In the genomic region with DNA sequence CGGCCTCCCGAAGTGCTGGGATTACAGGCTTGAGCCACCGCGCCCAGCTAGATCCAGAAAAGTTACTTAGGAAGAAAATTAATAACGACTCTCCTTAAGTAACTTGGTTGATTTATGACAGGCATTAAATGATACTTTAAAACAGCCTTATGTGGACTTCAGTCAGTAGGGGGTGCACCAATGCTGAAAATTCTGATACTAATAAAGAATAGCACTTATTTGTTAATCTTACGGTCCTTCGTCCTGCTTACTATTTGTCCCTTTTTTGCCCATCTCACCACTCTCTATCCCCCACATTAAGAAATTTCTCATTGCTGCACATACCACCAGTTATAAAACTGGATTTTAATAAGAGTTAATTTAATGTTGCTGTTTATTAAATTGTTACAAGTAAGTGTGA, we compare ENCODE assay signal across 12 cellular contexts. TPM values are rescaled to one million over a fixed set of nuclear protein-coding genes. Genes with fewer than 3 reads are reported as not detected.
A peak's percentile ranks its signal among the peaks of the same experiment; 100 is the strongest.
DNase-seq lines count a peak whose midpoint lies in the region; ATAC-seq, FAIRE-seq and TF ChIP-seq lines count a peak whose summit lies in the region.
"Had no signal": no experiment of that assay in that cellular context is flagged by ENCODE, and none has a peak within 500 bp of the region (broad histone marks: within the 10 kb centered on the region; RNA-seq: fewer than 3 reads in every experiment).

No MANE protein-coding gene starts in this region.

- no peak for FAIRE-seq in A549 (lab: Jason Lieb, UNC)
- no peak for FAIRE-seq in GM19239 (lab: Jason Lieb, UNC)
- FAIRE-seq in GM12892 (lab: Jason Lieb, UNC): no peak
- FAIRE-seq: TTC549 had no signal

- no peaks in the 10 kb centered on the region for H3K27me3 Mint-ChIP-seq in progenitor cell of endocrine pancreas

- CTCF ChIA-PET in A549 (lab: Yijun Ruan, JAX): interaction anchor here (0.6 to 1.6 kb wide), 5 partner anchors 14 to 441 kb away, joined by 3 to 9 read pairs (median 3); no protein-coding TSS in a partner anchor

- no peak overlapping the region for H3K4me3 ChIP-seq in A549
- H3K4me3 ChIP-seq in GM12865 (ENCODE audit: low read depth, low read length): no peak overlapping the region
- H3K4me3 ChIP-seq in foreskin fibroblast (ENCODE audit: low read depth in 1 of 2, low read length in 2 of 2): no peak overlapping the region
- H3K4me3 ChIP-seq: ascending aorta had no signal

- WGBS in A549 (ENCODE audit: missing lambda C conversion rate): 54% methylated on average over 7 of the region's 7 CpGs

- H3K4me1 Mint-ChIP-seq in progenitor cell of endocrine pancreas (ENCODE audit: low read depth): peaks cover 11% of the 10 kb centered on the region

- no peak overlapping the region for H3K27ac ChIP-seq in A549
- H3K27ac ChIP-seq: ascending aorta had no signal

- H3K4me2 ChIP-seq in A549: no peak overlapping the region

- in situ Hi-C loops in SK-MEL-5 (cut with HindIII; ENCODE audit: low pct_unique_long_range_greater_than_20kb, low sequenced_read_pairs): no loop called here

- TF ChIP-seq EP300 in A549 (IDR thresholded peaks at IDR 0.05): no peak

- ATAC-seq in A549: peak in 1 of 2 experiments; percentile 43; a peak in 1 of 6 replicates
- ATAC-seq in GM21447 (IDR thresholded peaks at IDR 0.05; ENCODE audit: unreplicated experiment): no peak

- POLR2A ChIA-PET in A549 (lab: Yijun Ruan, JAX): no interaction called here

- DNase-seq in A549 (ENCODE audit: low read depth in 1 of 2, low spot score in 1 of 2) (peak in 1 of 2 experiments; percentile 30), GM12865 (ENCODE audit: low read depth) (peak; percentile 28), SK-MEL-5 (ENCODE audit: low read depth, low spot score) (peak; percentile 47), foreskin fibroblast (peak in 1 of 2 donors; percentile 56), GM19239 (ENCODE audit: insufficient read length, low spot score) (no peak), GM12892 (ENCODE audit: insufficient read length) (no peak), progenitor cell of endocrine pancreas (ENCODE audit: low spot score, unreplicated experiment) (no peak)

- no peaks in the 10 kb centered on the region for H3K9me3 Mint-ChIP-seq in progenitor cell of endocrine pancreas (ENCODE audit: low read depth)

- TF ChIP-seq POLR2A in A549 (IDR thresholded peaks at IDR 0.05; ENCODE audit: low read length): no peak
- TF ChIP-seq POLR2A in GM12892 (IDR thresholded peaks at IDR 0.05; ENCODE audit: low read depth, low read length): no peak

- no peaks in the 10 kb centered on the region for H3K4me1 ChIP-seq in A549
- H3K4me1 ChIP-seq: ascending aorta had no signal

- peak; percentile 51 to 52; a peak in 3 of 5 replicates for TF ChIP-seq RAD21 in A549 (conservative IDR thresholded peaks at IDR 0.05 in 1 of 2, IDR thresholded peaks at IDR 0.05 in 1 of 2)

- no peak overlapping the region for H3K27ac Mint-ChIP-seq in progenitor cell of endocrine pancreas

- H3K36me3 Mint-ChIP-seq in progenitor cell of endocrine pancreas (ENCODE audit: insufficient read depth): no peaks in the 10 kb centered on the region

- no peak overlapping the region for H3K4me3 Mint-ChIP-seq in progenitor cell of endocrine pancreas (ENCODE audit: low read depth)

- TF ChIP-seq CTCF in A549 (IDR thresholded peaks at IDR 0.05) (peak; percentile 49; the same call in 2 of the 3 replicates), GM12865 (IDR thresholded peaks at IDR 0.05; ENCODE audit: insufficient read depth, low read depth, low read length, missing control alignments) (peak; percentile 32), foreskin fibroblast (IDR thresholded peaks at IDR 0.05; ENCODE audit: low read depth, low read length) (peak; percentile 34), progenitor cell of endocrine pancreas (IDR thresholded peaks at IDR 0.05; ENCODE audit: unreplicated experiment) (no peak)

- H3K9me3 ChIP-seq in A549: no peaks in the 10 kb centered on the region
- H3K9me3 ChIP-seq: ascending aorta had no signal

TF ChIP-seq in A549, 52 proteins besides CTCF, POLR2A, EP300 and RAD21:
- no peak for TF ChIP-seq TP53 (CRISPR knock-in tag; IDR thresholded peaks at IDR 0.05)
- no peak for TF ChIP-seq JUN (IDR thresholded peaks at IDR 0.05)
- peak; percentile 53 for TF ChIP-seq SMC3 (IDR thresholded peaks at IDR 0.05)
- no peak for TF ChIP-seq JUNB (IDR thresholded peaks at IDR 0.05)
- TF ChIP-seq, protein P1, sequence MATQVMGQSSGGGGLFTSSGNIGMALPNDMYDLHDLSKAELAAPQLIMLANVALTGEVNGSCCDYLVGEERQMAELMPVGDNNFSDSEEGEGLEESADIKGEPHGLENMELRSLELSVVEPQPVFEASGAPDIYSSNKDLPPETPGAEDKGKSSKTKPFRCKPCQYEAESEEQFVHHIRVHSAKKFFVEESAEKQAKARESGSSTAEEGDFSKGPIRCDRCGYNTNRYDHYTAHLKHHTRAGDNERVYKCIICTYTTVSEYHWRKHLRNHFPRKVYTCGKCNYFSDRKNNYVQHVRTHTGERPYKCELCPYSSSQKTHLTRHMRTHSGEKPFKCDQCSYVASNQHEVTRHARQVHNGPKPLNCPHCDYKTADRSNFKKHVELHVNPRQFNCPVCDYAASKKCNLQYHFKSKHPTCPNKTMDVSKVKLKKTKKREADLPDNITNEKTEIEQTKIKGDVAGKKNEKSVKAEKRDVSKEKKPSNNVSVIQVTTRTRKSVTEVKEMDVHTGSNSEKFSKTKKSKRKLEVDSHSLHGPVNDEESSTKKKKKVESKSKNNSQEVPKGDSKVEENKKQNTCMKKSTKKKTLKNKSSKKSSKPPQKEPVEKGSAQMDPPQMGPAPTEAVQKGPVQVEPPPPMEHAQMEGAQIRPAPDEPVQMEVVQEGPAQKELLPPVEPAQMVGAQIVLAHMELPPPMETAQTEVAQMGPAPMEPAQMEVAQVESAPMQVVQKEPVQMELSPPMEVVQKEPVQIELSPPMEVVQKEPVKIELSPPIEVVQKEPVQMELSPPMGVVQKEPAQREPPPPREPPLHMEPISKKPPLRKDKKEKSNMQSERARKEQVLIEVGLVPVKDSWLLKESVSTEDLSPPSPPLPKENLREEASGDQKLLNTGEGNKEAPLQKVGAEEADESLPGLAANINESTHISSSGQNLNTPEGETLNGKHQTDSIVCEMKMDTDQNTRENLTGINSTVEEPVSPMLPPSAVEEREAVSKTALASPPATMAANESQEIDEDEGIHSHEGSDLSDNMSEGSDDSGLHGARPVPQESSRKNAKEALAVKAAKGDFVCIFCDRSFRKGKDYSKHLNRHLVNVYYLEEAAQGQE (IDR thresholded peaks at IDR 0.05): no peak
- no peak for TF ChIP-seq MAFK (IDR thresholded peaks at IDR 0.05; ENCODE audit: partially characterized antibody)
- TF ChIP-seq MYC (IDR thresholded peaks at IDR 0.05; ENCODE audit: borderline replicate concordance, low read length): no peak
- no peak for TF ChIP-seq EHF (CRISPR knock-in tag; IDR thresholded peaks at IDR 0.05)

RNA-seq across cellular contexts. Expression of a gene that starts 12.7 kb away (rescaled TPM):
- polyA plus RNA-seq in A549 (2011; rRNA removed) (119 and 143 TPM in 2 replicates), A549 (2017; fragmentation: RNase III; extraction: RNeasy Plus Mini Kit Qiagen cat#74134 plus additional on column Dnase treatment) (84.1 to 88.8 TPM (median 85.6 TPM) in 3 replicates)
- polyA plus RNA-seq in A549 (2012; cell fraction: cytosol; rRNA removed): 33.5 and 34.3 TPM in 2 replicates
- 7.6 and 11.3 TPM in 2 replicates for polyA plus RNA-seq in A549 (2012; cell fraction: nucleus; rRNA removed)
- polyA minus RNA-seq in A549 (2011; rRNA and poly(A)+ RNA removed): 80.2 and 123 TPM in 2 replicates
- total RNA-seq in SK-MEL-5 (2014; rRNA removed; shearing (Covaris generic)): 105 and 108 TPM in 2 replicates
- 50.4 and 59.2 TPM in 2 replicates for polyA plus RNA-seq in SK-MEL-5 (2015; cell fraction: cytosol; rRNA removed)
- polyA plus RNA-seq in SK-MEL-5 (2015; cell fraction: nucleus; rRNA removed): 38.9 and 41.1 TPM in 2 replicates
- 83.4 TPM for polyA plus RNA-seq in GM12892 (2012; ENCODE audit: missing spikeins)
- 50.1 and 52.8 TPM in 2 replicates for total RNA-seq in progenitor cell of endocrine pancreas

RNA-seq across cellular contexts. Expression of a gene that starts 23.2 kb away (rescaled TPM):
- 69.1 and 84.9 TPM in 2 replicates for polyA plus RNA-seq in A549 (2011; rRNA removed)
- polyA plus RNA-seq in A549 (2012; cell fraction: cytosol; rRNA removed): 33.7 and 55.3 TPM in 2 replicates
- polyA plus RNA-seq in A549 (2012; cell fraction: nucleus; rRNA removed): 9.3 and 14.0 TPM in 2 replicates
- 100 to 127 TPM (median 108 TPM) in 3 replicates for polyA plus RNA-seq in A549 (2017; fragmentation: RNase III; extraction: RNeasy Plus Mini Kit Qiagen cat#74134 plus additional on column Dnase treatment)
- polyA minus RNA-seq in A549 (2011; rRNA and poly(A)+ RNA removed): 8.7 and 10.6 TPM in 2 replicates
- total RNA-seq in SK-MEL-5 (2014; rRNA removed; shearing (Covaris generic)): 96.6 and 107 TPM in 2 replicates
- polyA plus RNA-seq in SK-MEL-5 (2015; cell fraction: cytosol; rRNA removed): 40.4 and 52.9 TPM in 2 replicates
- polyA plus RNA-seq in SK-MEL-5 (2015; cell fraction: nucleus; rRNA removed): 41.8 and 51.7 TPM in 2 replicates
- polyA plus RNA-seq in GM12892 (2012; ENCODE audit: missing spikeins): 81.7 TPM
- total RNA-seq in progenitor cell of endocrine pancreas: 55.9 and 69.7 TPM in 2 replicates

RNA-seq across cellular contexts. Expression of a gene that starts 36.1 kb away (rescaled TPM):
- polyA plus RNA-seq in A549 (2011; rRNA removed): 0.03 TPM in 1 of 2 replicates, not detected in the other
- polyA plus RNA-seq in A549 (2012; cell fraction: cytosol; rRNA removed): 0.01 TPM in 1 of 2 replicates, not detected in the other
- polyA plus RNA-seq in A549 (2012; cell fraction: nucleus; rRNA removed): 0.01 and 0.10 TPM in 2 replicates
- 0.03 TPM in 1 of 3 replicates, not detected in the others for polyA plus RNA-seq in A549 (2017; fragmentation: RNase III; extraction: RNeasy Plus Mini Kit Qiagen cat#74134 plus additional on column Dnase treatment)
- not detected in 2 replicates for polyA minus RNA-seq in A549 (2011; rRNA and poly(A)+ RNA removed)
- total RNA-seq in SK-MEL-5 (2014; rRNA removed; shearing (Covaris generic)): not detected in 2 replicates
- not detected in 2 replicates for polyA plus RNA-seq in SK-MEL-5 (2015; cell fraction: cytosol; rRNA removed)
- polyA plus RNA-seq in SK-MEL-5 (2015; cell fraction: nucleus; rRNA removed): not detected in 2 replicates
- 0.66 TPM for polyA plus RNA-seq in GM12892 (2012; ENCODE audit: missing spikeins)
- 0.16 and 0.19 TPM in 2 replicates for total RNA-seq in progenitor cell of endocrine pancreas
- total RNA-seq: ascending aorta, Daoy, LHCN-M2 had no signal

RNA-seq across cellular contexts. Expression of a gene that starts 48.2 kb away (rescaled TPM):
- polyA plus RNA-seq in A549 (2011; rRNA removed) (115 and 128 TPM in 2 replicates), A549 (2017; fragmentation: RNase III; extraction: RNeasy Plus Mini Kit Qiagen cat#74134 plus additional on column Dnase treatment) (154 to 158 TPM (median 156 TPM) in 3 replicates)
- polyA plus RNA-seq in A549 (2012; cell fraction: cytosol; rRNA removed): 153 and 175 TPM in 2 replicates
- polyA plus RNA-seq in A549 (2012; cell fraction: nucleus; rRNA removed): 90.9 and 95.1 TPM in 2 replicates
- 67.3 and 74.5 TPM in 2 replicates for polyA minus RNA-seq in A549 (2011; rRNA and poly(A)+ RNA removed)
- total RNA-seq in SK-MEL-5 (2014; rRNA removed; shearing (Covaris generic)): 187 and 200 TPM in 2 replicates
- 575 and 577 TPM in 2 replicates for polyA plus RNA-seq in SK-MEL-5 (2015; cell fraction: cytosol; rRNA removed)
- 51.5 and 55.3 TPM in 2 replicates for polyA plus RNA-seq in SK-MEL-5 (2015; cell fraction: nucleus; rRNA removed)
- polyA plus RNA-seq in GM12892 (2012; ENCODE audit: missing spikeins): 109 TPM
- 61.4 and 65.6 TPM in 2 replicates for total RNA-seq in progenitor cell of endocrine pancreas

Comparison
In these comparisons a context has a peak if more than half of its experiments do, and no peak if none do; other contexts are left out.
1. DNase-seq: peak in GM12865 (single experiment) and SK-MEL-5 (single experiment); none in GM19239 (single experiment), GM12892 (single experiment) and progenitor cell of endocrine pancreas (single experiment).